In the genomic region with DNA sequence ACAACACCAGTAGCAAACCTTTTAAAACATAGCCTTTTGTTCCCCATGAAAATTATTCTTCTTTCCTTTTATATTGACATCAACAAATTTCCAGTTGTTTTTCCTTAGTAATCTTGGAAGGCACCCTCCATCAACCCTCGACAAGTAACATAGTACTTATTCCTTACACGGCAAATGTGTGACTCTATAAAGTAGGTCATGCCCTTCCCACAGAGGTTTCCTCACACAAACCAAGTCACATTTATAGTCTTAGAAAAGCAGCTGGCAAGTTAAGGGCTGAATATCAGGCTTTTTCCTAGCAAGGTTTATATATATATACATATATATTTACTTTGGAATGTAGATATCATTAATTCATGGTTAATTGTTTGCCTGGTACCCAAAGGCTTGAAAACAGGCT, we compare ENCODE assay signal across 27 cellular contexts.
DNase-seq lines count a peak whose midpoint lies in the region; ATAC-seq and TF ChIP-seq lines count a peak whose summit lies in the region.
"Had no signal": no experiment of that assay in that cellular context is flagged by ENCODE, and none has a peak within 500 bp of the region (broad histone marks: within the 10 kb centered on the region; RNA-seq: fewer than 3 reads in every experiment).

No MANE protein-coding gene starts in this region.

- H3K36me3 Mint-ChIP-seq in T-cell, result peaks cover 65% of the 10 kb centered on the region

- TF ChIP-seq POLR2A in esophagus muscularis mucosa (IDR thresholded peaks at IDR 0.05; ENCODE audit: low read depth) (no peak), uterus (IDR thresholded peaks at IDR 0.05) (no peak)

- H3K27me3 Mint-ChIP-seq in T-cell, result no peaks in the 10 kb centered on the region
- H3K27me3 Mint-ChIP-seq: B cell; CD8-positive, alpha-beta memory T cell had no signal

- POLR2A ChIA-PET in T-cell (lab: Charles Lee), result no interaction called here

- TF ChIP-seq EP300 in esophagus muscularis mucosa (IDR thresholded peaks at IDR 0.05), result no peak

- TF ChIP-seq CTCF in left ventricle myocardium inferior (IDR thresholded peaks at IDR 0.05; ENCODE audit: borderline replicate concordance) (no peak), esophagus muscularis mucosa (IDR thresholded peaks at IDR 0.05) (no peak), psoas muscle (IDR thresholded peaks at IDR 0.05) (no peak), uterus (IDR thresholded peaks at IDR 0.05) (no peak)

- H3K4me1 ChIP-seq in left ventricle myocardium inferior, result peaks cover 45% of the 10 kb centered on the region
- H3K4me1 ChIP-seq in esophagus muscularis mucosa, result peaks cover 25 to 57% (median 55%) of the 10 kb centered on the region in 4 donors
- H3K4me1 ChIP-seq in psoas muscle, result peaks cover 50% of the 10 kb centered on the region
- H3K4me1 ChIP-seq in uterus, result peaks cover under 1 to 6% of the 10 kb centered on the region in 2 donors

- H3K9me3 Mint-ChIP-seq in T-cell, result peaks cover 0 to 8% (median 0%) of the 10 kb centered on the region in 3 donors

- H3K27ac Mint-ChIP-seq in T-cell, result no peak overlapping the region
- H3K27ac Mint-ChIP-seq: B cell had no signal

- no peaks in the 10 kb centered on the region for H3K9me3 ChIP-seq in left ventricle myocardium inferior (replicated peaks)
- H3K9me3 ChIP-seq in esophagus muscularis mucosa, result no peaks in the 10 kb centered on the region
- H3K9me3 ChIP-seq in psoas muscle, result no peaks in the 10 kb centered on the region
- H3K9me3 ChIP-seq in uterus, result no peaks in the 10 kb centered on the region
- H3K9me3 ChIP-seq: SJSA1 had no signal

- H3K4me3 Mint-ChIP-seq in T-cell, result no peak overlapping the region
- H3K4me3 Mint-ChIP-seq: B cell; CD8-positive, alpha-beta memory T cell had no signal

- H3K27ac ChIP-seq in left ventricle myocardium inferior (replicated peaks) (peak overlapping the region; percentile 47), esophagus muscularis mucosa (replicated peaks in 1 of 4) (peak overlapping the region in 3 of 4 donors; percentile 0 to 17 (median 3)), psoas muscle (peak overlapping the region; percentile 48), uterus (peak overlapping the region; percentile 83 to 85)
- H3K27ac ChIP-seq: 22Rv1, C4-2B, HL-60, SJSA1 had no signal

- 33% methylated on average over 2 of the region's 2 CpGs for WGBS in esophagus muscularis mucosa
- WGBS in psoas muscle, 3 donors, result 7 to 17% (median 13%) methylated on average over 2 of the region's 2 CpGs

- peaks cover 0 to 5% (median 0%) of the 10 kb centered on the region in 3 donors for H3K4me1 Mint-ChIP-seq in T-cell
- H3K4me1 Mint-ChIP-seq: B cell had no signal

- H3K4me3 ChIP-seq in left ventricle myocardium inferior, result no peak overlapping the region
- H3K4me3 ChIP-seq in esophagus muscularis mucosa, result no peak overlapping the region
- H3K4me3 ChIP-seq in psoas muscle, result no peak overlapping the region
- peak overlapping the region in 1 of 2 donors; percentile 3 for H3K4me3 ChIP-seq in uterus
- H3K4me3 ChIP-seq: GM12878, SJSA1 had no signal

- H3K27me3 ChIP-seq in left ventricle myocardium inferior (ENCODE audit: low read depth) (no peaks in the 10 kb centered on the region), esophagus muscularis mucosa (no peaks in the 10 kb centered on the region), psoas muscle (ENCODE audit: insufficient read depth in 3 of 3, low read length in 2 of 3) (no peaks in the 10 kb centered on the region), uterus (no peaks in the 10 kb centered on the region)
- H3K27me3 ChIP-seq: SJSA1 had no signal

- no peak for ATAC-seq in Right ventricle myocardium inferior
- ATAC-seq in psoas muscle, result peak in 2 of 4 donors; percentile 32 to 35
- no peak for ATAC-seq in T-cell (replicated peaks in 1 of 4)
- ATAC-seq: GM12878, PC-3 had no signal

- intact Hi-C loops in left ventricle myocardium inferior (cut with micrococcal nuclease), result no loop called here
- intact Hi-C loops in Right ventricle myocardium inferior (cut with DNase I), result loop anchor here (5.0 to 10.0 kb wide), 4 partner anchors 61 to 591 kb away; no protein-coding TSS in a partner anchor
- intact Hi-C loops in esophagus muscularis mucosa (cut with DNase I), result loop anchor here (5.0 to 10.0 kb wide), 3 partner anchors 58 to 501 kb away; no protein-coding TSS in a partner anchor
- intact Hi-C loops in psoas muscle (cut with DNase I), result loop anchor here (5.0 to 10.0 kb wide), 3 partner anchors 453 to 501 kb away; no protein-coding TSS in a partner anchor
- intact Hi-C loops in uterus (cut with DNase I; ENCODE audit: low total_unique reads), result no loop called here
- intact Hi-C loops in posterior cingulate gyrus (cut with DNase I), result no loop called here

- H3K36me3 ChIP-seq in left ventricle myocardium inferior (peaks cover 60% of the 10 kb centered on the region), esophagus muscularis mucosa (peaks cover 0 to 58% (median 24%) of the 10 kb centered on the region in 4 donors), psoas muscle (ENCODE audit: insufficient read depth in 1 of 2, low read depth in 1 of 2) (peaks cover 0 to 14% of the 10 kb centered on the region in 2 donors), uterus (no peaks in the 10 kb centered on the region)

- DNase-seq in left ventricle myocardium inferior, result no peak
- DNase-seq in Right ventricle myocardium inferior (ENCODE audit: missing footprints), result no peak
- DNase-seq in esophagus muscularis mucosa (ENCODE audit: extremely low spot score), result no peak
- no peak for DNase-seq in psoas muscle
- DNase-seq in uterus, result no peak
- no peak for DNase-seq in posterior cingulate gyrus
- DNase-seq in SKM-1 treated with dmso at 0.1 percent for 144 hours (lab: John Stamatoyannopoulos, UW; ENCODE audit: unreplicated experiment), result no peak
- no peak for DNase-seq in T-cell
- DNase-seq: CD8-positive, alpha-beta memory T cell; DMS 273 treated with DMSO at 0.1 percent for 48 hours; DMS79; EL; GDM1; HCEC 1CT; Karpas-422; NCI-H1092 treated with DMSO at 0.1 percent for 48 hours; NCI-H1436; NCI-H187; NCI-H524; NCI-H774 had no signal

- CTCF ChIA-PET in T-cell (lab: Charles Lee), result interaction anchor here in 1 of 2 donors (0.6 to 0.7 kb wide), 2 partner anchors 25 to 429 kb away, joined by 5 to 6 read pairs; no protein-coding TSS in a partner anchor

Comparison
In these comparisons a context has a peak if more than half of its experiments do, and no peak if none do; other contexts are left out.
1. intact Hi-C loops: an anchor here in Right ventricle myocardium inferior (5.0 to 10.0 kb wide), esophagus muscularis mucosa (5.0 to 10.0 kb wide) and psoas muscle (5.0 to 10.0 kb wide); none called in left ventricle myocardium inferior, uterus and posterior cingulate gyrus.
2. H3K27ac ChIP-seq: peak in every context shown above with its lines; median percentile 84 in uterus; 48 in psoas muscle; 47 in left ventricle myocardium inferior; 3 in esophagus muscularis mucosa.